Comparison of ENCODE assay signal across 8 cellular contexts in the genomic region with DNA sequence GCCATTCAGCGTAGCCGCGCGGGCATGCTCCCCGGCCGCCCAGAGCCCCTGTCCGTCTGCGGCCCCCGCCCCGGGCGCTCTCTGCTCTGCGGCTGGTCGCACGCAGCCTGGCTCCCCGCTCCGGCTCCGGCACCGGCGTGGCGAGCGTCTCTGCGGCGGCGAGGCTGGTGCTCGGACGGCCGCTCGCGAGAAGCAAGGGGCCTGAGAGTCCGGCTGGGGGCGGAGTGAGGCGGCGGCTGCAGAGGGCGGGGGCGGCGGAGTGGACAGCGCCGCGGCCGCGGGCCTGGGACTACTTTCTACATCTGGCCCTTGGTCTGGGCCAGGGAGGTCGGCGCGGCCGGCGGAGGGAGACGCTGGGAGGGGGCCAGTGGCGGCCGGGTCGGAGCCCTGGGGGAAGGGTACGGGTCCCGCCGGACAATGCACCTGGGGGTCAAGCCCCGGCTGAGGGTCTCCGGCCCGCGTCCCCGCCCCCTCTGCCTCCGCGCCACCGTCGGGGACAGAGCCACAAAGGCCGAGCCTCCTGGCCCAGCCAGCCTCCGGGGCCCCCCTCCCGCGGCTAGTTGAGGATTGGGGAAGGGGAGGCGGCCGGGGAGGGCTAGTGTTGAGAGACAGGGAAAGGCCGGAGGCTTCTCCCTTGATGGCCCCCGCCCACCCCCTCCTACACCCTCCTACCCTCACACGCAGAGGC. TPM values are rescaled to one million over a fixed set of nuclear protein-coding genes. Genes with fewer than 3 reads are reported as not detected.
DNase-seq lines count a peak whose midpoint lies in the region; ATAC-seq and TF ChIP-seq lines count a peak whose summit lies in the region.

A gene with protein sequence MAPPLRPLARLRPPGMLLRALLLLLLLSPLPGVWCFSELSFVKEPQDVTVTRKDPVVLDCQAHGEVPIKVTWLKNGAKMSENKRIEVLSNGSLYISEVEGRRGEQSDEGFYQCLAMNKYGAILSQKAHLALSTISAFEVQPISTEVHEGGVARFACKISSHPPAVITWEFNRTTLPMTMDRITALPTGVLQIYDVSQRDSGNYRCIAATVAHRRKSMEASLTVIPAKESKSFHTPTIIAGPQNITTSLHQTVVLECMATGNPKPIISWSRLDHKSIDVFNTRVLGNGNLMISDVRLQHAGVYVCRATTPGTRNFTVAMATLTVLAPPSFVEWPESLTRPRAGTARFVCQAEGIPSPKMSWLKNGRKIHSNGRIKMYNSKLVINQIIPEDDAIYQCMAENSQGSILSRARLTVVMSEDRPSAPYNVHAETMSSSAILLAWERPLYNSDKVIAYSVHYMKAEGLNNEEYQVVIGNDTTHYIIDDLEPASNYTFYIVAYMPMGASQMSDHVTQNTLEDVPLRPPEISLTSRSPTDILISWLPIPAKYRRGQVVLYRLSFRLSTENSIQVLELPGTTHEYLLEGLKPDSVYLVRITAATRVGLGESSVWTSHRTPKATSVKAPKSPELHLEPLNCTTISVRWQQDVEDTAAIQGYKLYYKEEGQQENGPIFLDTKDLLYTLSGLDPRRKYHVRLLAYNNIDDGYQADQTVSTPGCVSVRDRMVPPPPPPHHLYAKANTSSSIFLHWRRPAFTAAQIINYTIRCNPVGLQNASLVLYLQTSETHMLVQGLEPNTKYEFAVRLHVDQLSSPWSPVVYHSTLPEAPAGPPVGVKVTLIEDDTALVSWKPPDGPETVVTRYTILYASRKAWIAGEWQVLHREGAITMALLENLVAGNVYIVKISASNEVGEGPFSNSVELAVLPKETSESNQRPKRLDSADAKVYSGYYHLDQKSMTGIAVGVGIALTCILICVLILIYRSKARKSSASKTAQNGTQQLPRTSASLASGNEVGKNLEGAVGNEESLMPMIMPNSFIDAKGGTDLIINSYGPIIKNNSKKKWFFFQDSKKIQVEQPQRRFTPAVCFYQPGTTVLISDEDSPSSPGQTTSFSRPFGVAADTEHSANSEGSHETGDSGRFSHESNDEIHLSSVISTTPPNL (minus strand): TSS at position 226 of the 688 bp plus-strand sequence. CDS start 221 bp downstream, at position 5.

- peaks cover 31 to 38% of the 10 kb centered on the region in 2 donors for H3K27me3 Mint-ChIP-seq in effector memory CD8-positive, alpha-beta T cell

- no peaks in the 10 kb centered on the region for H3K9me3 ChIP-seq in thoracic aorta

- no peaks in the 10 kb centered on the region for H3K27me3 ChIP-seq in thoracic aorta (replicated peaks; ENCODE audit: insufficient read depth)

- H3K27ac ChIP-seq in thoracic aorta, result peak within 1 kb of the TSS in 1 of 2 donors; percentile 36

- H3K36me3 ChIP-seq in thoracic aorta, result no peaks in the 10 kb centered on the region

- no peak for TF ChIP-seq CTCF in thoracic aorta (IDR thresholded peaks at IDR 0.05)

- H3K4me1 ChIP-seq in thoracic aorta (ENCODE audit: control insufficient read depth in 1 of 2, low read depth in 2 of 2), result peaks cover 0 to 2% of the 10 kb centered on the region in 2 donors

- H3K4me3 ChIP-seq in thoracic aorta, result peak within 1 kb of the TSS; percentile 97

- no peaks in the 10 kb centered on the region for H3K9me3 Mint-ChIP-seq in effector memory CD8-positive, alpha-beta T cell

- H3K36me3 Mint-ChIP-seq in effector memory CD8-positive, alpha-beta T cell (ENCODE audit: insufficient read depth), result peaks cover 4% of the 10 kb centered on the region

- ATAC-seq in GM19351 (IDR thresholded peaks at IDR 0.05; ENCODE audit: unreplicated experiment) (peak; percentile 53), thoracic aorta (ENCODE audit: insufficient number of reproducible peaks, low FRiP score, low read depth) (peak; percentile 40)
- no peak for ATAC-seq in effector memory CD8-positive, alpha-beta T cell (replicated peaks)

- H3K4me1 Mint-ChIP-seq in effector memory CD8-positive, alpha-beta T cell (ENCODE audit: low read depth in 2 of 2), result no peaks in the 10 kb centered on the region

- DNase-seq in AG08396 (ENCODE audit: low spot score) (peak; percentile 95), SHP77 (lab: John Stamatoyannopoulos, UW) (peak; percentile 59 to 70), lung microvascular endothelial cell (ENCODE audit: low read depth in 2 of 2) (peak; percentile 76 to 78), thoracic aorta (ENCODE audit: low spot score) (peak; percentile 22), Kasumi-1 (lab: John Stamatoyannopoulos, UW) (no peak), GM19240 (ENCODE audit: insufficient read length, low spot score) (no peak)
- DNase-seq in effector memory CD8-positive, alpha-beta T cell, result no peak

- no peak within 1 kb of the TSS for H3K27ac Mint-ChIP-seq in effector memory CD8-positive, alpha-beta T cell

- peak within 1 kb of the TSS; percentile 64 to 65 for H3K4me3 Mint-ChIP-seq in effector memory CD8-positive, alpha-beta T cell

RNA-seq across cellular contexts. Expression of the gene that starts here (rescaled TPM):
- total RNA-seq in lung microvascular endothelial cell (0.40 and 1.7 TPM in 2 replicates), thoracic aorta (1 to 10 TPM in 1 of 2 donors, under 1 TPM in 1; 0.41 to 3.0 TPM)

Comparison
In these comparisons a context has a peak if more than half of its experiments do, and no peak if none do; other contexts are left out.
1. DNase-seq: peak in AG08396 (single experiment), SHP77 (2 of 2), lung microvascular endothelial cell (2 of 2) and thoracic aorta (single experiment); none in effector memory CD8-positive, alpha-beta T cell (0 of 3), Kasumi-1 (0 of 2) and GM19240 (single experiment).